In genomic region chr14:28661171-28661772, GRCh38 we compare ENCODE assay signal across 1 cellular context.
TF ChIP-seq lines count a peak whose summit lies in the region.

No MANE protein-coding gene starts in this region.

TF ChIP-seq in IMR-90, 13 proteins besides CTCF, POLR2A, EP300 and RAD21:
- no peak for TF ChIP-seq CEBPB (IDR thresholded peaks at IDR 0.05; ENCODE audit: low read depth, low read length)
- TF ChIP-seq FOS (IDR thresholded peaks at IDR 0.05; ENCODE audit: low read depth, low read length), result no peak
- no peak for TF ChIP-seq MAZ (IDR thresholded peaks at IDR 0.05; ENCODE audit: borderline replicate concordance, low read depth, low read length)
- TF ChIP-seq ELK1 (IDR thresholded peaks at IDR 0.05; ENCODE audit: borderline replicate concordance, low read depth, low read length), result no peak
- TF ChIP-seq CHD1 (IDR thresholded peaks at IDR 0.05; ENCODE audit: low read depth, low read length), result no peak
- TF ChIP-seq RCOR1 (IDR thresholded peaks at IDR 0.05; ENCODE audit: insufficient replicate concordance, low read length), result no peak
- TF ChIP-seq MAFK (IDR thresholded peaks at IDR 0.05; ENCODE audit: low read depth, low read length), result no peak
- no peak for TF ChIP-seq SMC3 (IDR thresholded peaks at IDR 0.05; ENCODE audit: low read depth, low read length)
TF ChIP-seq in IMR-90: peak in this region for 0.
